Comparison of ENCODE assay signal across 8 cellular contexts in the genomic region with DNA sequence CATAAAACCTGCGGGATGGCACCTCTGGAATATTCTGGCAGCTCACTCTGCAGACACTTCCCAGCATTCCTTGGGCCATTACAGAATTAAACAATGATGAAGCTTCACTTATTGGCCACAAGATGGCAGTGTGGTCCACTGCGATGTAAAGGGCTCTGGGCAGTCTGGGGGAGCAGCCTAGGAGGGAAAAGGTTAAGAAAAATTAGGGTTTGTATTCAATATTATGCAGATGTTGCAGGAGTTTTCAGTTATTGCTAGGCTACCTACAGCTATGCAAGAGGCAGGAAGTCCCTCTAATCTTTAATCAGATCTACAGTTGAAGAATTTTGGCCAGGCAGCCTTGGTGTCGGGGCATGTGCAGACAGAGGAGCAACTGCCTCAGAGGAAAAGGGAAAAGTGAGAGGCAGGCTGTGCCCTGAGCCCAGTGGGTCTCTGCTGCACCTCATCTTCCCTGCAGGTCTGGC.
DNase-seq lines count a peak whose midpoint lies in the region; ATAC-seq and TF ChIP-seq lines count a peak whose summit lies in the region.

No MANE protein-coding gene starts in this region.

- ATAC-seq in GM18511 (IDR thresholded peaks at IDR 0.05; ENCODE audit: unreplicated experiment) (peak; percentile 94), HG02852 (IDR thresholded peaks at IDR 0.05; ENCODE audit: unreplicated experiment) (peak; percentile 93)

- H3K4me1 Mint-ChIP-seq in CD8-positive, alpha-beta memory T cell: peaks cover 7 to 17% (median 15%) of the 10 kb centered on the region in 3 donors

- H3K4me3 ChIP-seq in CD8-positive, alpha-beta memory T cell (ENCODE audit: low read length): no peak overlapping the region
- no peak overlapping the region for H3K4me3 ChIP-seq in fibroblast of villous mesenchyme (ENCODE audit: low read depth, low read length)
- H3K4me3 ChIP-seq in osteoblast (ENCODE audit: insufficient read depth, low read length): no peak overlapping the region

- H3K9me3 Mint-ChIP-seq in CD8-positive, alpha-beta memory T cell: no peaks in the 10 kb centered on the region

- peak in 3 of 5 donors; percentile 10 to 53 (median 38) for DNase-seq in CD8-positive, alpha-beta memory T cell
- DNase-seq in NCI-H1092 treated with DMSO at 0.1 percent for 48 hours (lab: John Stamatoyannopoulos, UW): peak; percentile 46
- DNase-seq in fibroblast of villous mesenchyme (ENCODE audit: low read depth): peak; percentile 70
- DNase-seq in osteoblast (ENCODE audit: insufficient read length, low spot score, missing footprints): peak; percentile 56
- DNase-seq in NCI-H2029 (lab: John Stamatoyannopoulos, UW): no peak

- no peak overlapping the region for H2AFZ ChIP-seq in osteoblast (ENCODE audit: low read length)

- CTCF ChIA-PET in CD8-positive, alpha-beta memory T cell (lab: Charles Lee): interaction anchor here (0.7 to 1.6 kb wide), 6 partner anchors 10 to 67 kb away, joined by 3 to 13 read pairs (median 3); no protein-coding TSS in a partner anchor

- no peaks in the 10 kb centered on the region for H3K36me3 ChIP-seq in CD8-positive, alpha-beta memory T cell (ENCODE audit: insufficient read depth, low read length)
- H3K36me3 ChIP-seq in osteoblast (ENCODE audit: insufficient read depth, low read length): no peaks in the 10 kb centered on the region

- peaks cover 24% of the 10 kb centered on the region for H3K4me1 ChIP-seq in CD8-positive, alpha-beta memory T cell (ENCODE audit: insufficient read depth, low read length)
- peaks cover 26% of the 10 kb centered on the region for H3K4me1 ChIP-seq in osteoblast (ENCODE audit: insufficient read depth, low read length)

- H3K27me3 ChIP-seq in CD8-positive, alpha-beta memory T cell (ENCODE audit: insufficient read depth, low read length, poor library complexity, severe bottlenecking): no peaks in the 10 kb centered on the region
- H3K27me3 ChIP-seq in osteoblast (ENCODE audit: insufficient read depth, low read length): no peaks in the 10 kb centered on the region

- TF ChIP-seq CTCF in VCaP (conservative IDR thresholded peaks at IDR 0.05): peak; percentile 87
- TF ChIP-seq CTCF in fibroblast of villous mesenchyme (IDR thresholded peaks at IDR 0.05; ENCODE audit: insufficient read depth, low read depth, low read length): peak; percentile 90
- TF ChIP-seq CTCF in osteoblast (IDR thresholded peaks at IDR 0.05; ENCODE audit: extremely low read depth, low read depth, low read length): peak; percentile 94

- H3K9me3 ChIP-seq in CD8-positive, alpha-beta memory T cell (ENCODE audit: low read length): no peaks in the 10 kb centered on the region
- H3K9me3 ChIP-seq in osteoblast (ENCODE audit: low read depth, low read length): no peaks in the 10 kb centered on the region

- H3K36me3 Mint-ChIP-seq in CD8-positive, alpha-beta memory T cell: no peaks in the 10 kb centered on the region

- no peak overlapping the region for H3K4me2 ChIP-seq in osteoblast (ENCODE audit: insufficient read depth, low read length)

- peaks cover 2 to 7% of the 10 kb centered on the region in 2 donors for H3K27me3 Mint-ChIP-seq in CD8-positive, alpha-beta memory T cell

- H3K4me3 Mint-ChIP-seq in CD8-positive, alpha-beta memory T cell: peak overlapping the region in 2 of 7 donors; percentile 12 to 17

- no peak overlapping the region for H3K27ac ChIP-seq in CD8-positive, alpha-beta memory T cell (ENCODE audit: low read depth, low read length)
- H3K27ac ChIP-seq in VCaP: no peak overlapping the region; the same call in 1 of the 2 replicates
- H3K27ac ChIP-seq in osteoblast (ENCODE audit: low read depth, low read length): no peak overlapping the region

- no peaks in the 10 kb centered on the region for H3K79me2 ChIP-seq in osteoblast (ENCODE audit: insufficient read depth, low read length)

- no peaks in the 10 kb centered on the region for H4K20me1 ChIP-seq in osteoblast (ENCODE audit: insufficient read depth, low read length)

- peak overlapping the region in 3 of 8 donors; percentile 0 to 58 (median 20) for H3K27ac Mint-ChIP-seq in CD8-positive, alpha-beta memory T cell

- POLR2A ChIA-PET in CD8-positive, alpha-beta memory T cell (lab: Charles Lee): no interaction called here
